8 cellular contexts compared by ENCODE assay signal in genomic region chrX:70476934-70477733, GRCh38. TPM values are rescaled to one million over a fixed set of nuclear protein-coding genes. Genes with fewer than 3 reads are reported as not detected.
DNase-seq lines count a peak whose midpoint lies in the region; ATAC-seq and TF ChIP-seq lines count a peak whose summit lies in the region.

No MANE protein-coding gene starts in this region.

- CTCF ChIA-PET in PC-9 (lab: Charles Lee), result interaction anchor here (0.5 kb wide), 1 partner anchor 179 kb away, joined by 3 read pairs; no protein-coding TSS in a partner anchor
- CTCF ChIA-PET in activated CD8-positive, alpha-beta T cell treated with anti-CD3 and anti-CD28 coated beads for 36 hours (lab: Charles Lee), result no interaction called here

- H3K9me2 ChIP-seq in PC-9 (ENCODE audit: insufficient read depth), result no peaks in the 10 kb centered on the region

- H3K79me2 ChIP-seq in PC-9 (ENCODE audit: low read depth), result peaks cover 65% of the 10 kb centered on the region

- peaks cover 7% of the 10 kb centered on the region; the same call in 1 of the 2 replicates for H4K20me1 ChIP-seq in PC-9 (ENCODE audit: insufficient read depth)

- H3K4me1 ChIP-seq in PC-9 (replicated peaks; ENCODE audit: insufficient read depth), result peaks cover 56% of the 10 kb centered on the region
- peaks cover 6% of the 10 kb centered on the region for H3K4me1 ChIP-seq in psoas muscle

- H3K27ac ChIP-seq in PC-9, result peak overlapping the region; percentile 76
- H3K27ac ChIP-seq in psoas muscle, result no peak overlapping the region

- H3K27ac Mint-ChIP-seq in activated CD8-positive, alpha-beta T cell treated with anti-CD3 and anti-CD28 coated beads for 36 hours, result no peak overlapping the region

- BruUV-seq in PC-9 (replicated peaks; lab: Mats Ljungman, UMichigan), result no TSS peak

- WGBS in psoas muscle, 3 donors, result 51 to 61% (median 52%) methylated on average over 13 of the region's 13 CpGs

- POLR2A ChIA-PET in PC-9 (lab: Charles Lee; ENCODE audit: unreplicated experiment), result interaction anchor here (0.6 to 0.7 kb wide), 2 partner anchors 21 to 47 kb away, joined by 3 to 5 read pairs; no protein-coding TSS in a partner anchor
- POLR2A ChIA-PET in activated CD8-positive, alpha-beta T cell treated with anti-CD3 and anti-CD28 coated beads for 36 hours (lab: Charles Lee), result no interaction called here

- H3K36me3 Mint-ChIP-seq in activated CD8-positive, alpha-beta T cell treated with anti-CD3 and anti-CD28 coated beads for 36 hours (ENCODE audit: low read depth), result peaks cover 3% of the 10 kb centered on the region

- no peaks in the 10 kb centered on the region for H3K9me3 Mint-ChIP-seq in activated CD8-positive, alpha-beta T cell treated with anti-CD3 and anti-CD28 coated beads for 36 hours

- peaks cover 35% of the 10 kb centered on the region; the same call in 1 of the 2 replicates for H3F3A ChIP-seq in PC-9 (ENCODE audit: insufficient read depth, low read depth)

- H3K27me3 ChIP-seq in PC-9 (ENCODE audit: insufficient read depth, low read depth) (no peaks in the 10 kb centered on the region), psoas muscle (ENCODE audit: insufficient read depth in 3 of 3, low read length in 2 of 3) (peaks cover 0 to 16% (median 0%) of the 10 kb centered on the region in 3 donors)

- peak overlapping the region; percentile 70 for H3K4me2 ChIP-seq in PC-9

- ATAC-seq in psoas muscle (peak in 3 of 4 donors; percentile 10 to 50 (median 38)), GM18502 (IDR thresholded peaks at IDR 0.05; ENCODE audit: poor library complexity, unreplicated experiment) (no peak), HG03469 (IDR thresholded peaks at IDR 0.05; ENCODE audit: unreplicated experiment) (no peak)
- ATAC-seq in activated CD8-positive, alpha-beta T cell treated with anti-CD3 and anti-CD28 coated beads for 36 hours, result no peak

- peaks cover 7% of the 10 kb centered on the region for H3K4me1 Mint-ChIP-seq in activated CD8-positive, alpha-beta T cell treated with anti-CD3 and anti-CD28 coated beads for 36 hours (ENCODE audit: low read depth)

- H3K9me3 ChIP-seq in PC-9 (ENCODE audit: insufficient read depth, low read depth) (no peaks in the 10 kb centered on the region), psoas muscle (no peaks in the 10 kb centered on the region)

- no peak for TF ChIP-seq CTCF in PC-9 (conservative IDR thresholded peaks at IDR 0.05)
- TF ChIP-seq CTCF in fibroblast of pulmonary artery (IDR thresholded peaks at IDR 0.05; ENCODE audit: low read length, missing control alignments), result no peak
- no peak for TF ChIP-seq CTCF in psoas muscle (IDR thresholded peaks at IDR 0.05)
- no peak for TF ChIP-seq CTCF in activated CD8-positive, alpha-beta T cell treated with anti-CD3 and anti-CD28 coated beads for 36 hours (IDR thresholded peaks at IDR 0.05)

- H3K27me3 Mint-ChIP-seq in activated CD8-positive, alpha-beta T cell treated with anti-CD3 and anti-CD28 coated beads for 36 hours, result no peaks in the 10 kb centered on the region

- H3K4me3 ChIP-seq in PC-9 (peak overlapping the region; percentile 32; the same call in 1 of the 2 replicates), fibroblast of pulmonary artery (replicated peaks; ENCODE audit: low read depth, low read length) (no peak overlapping the region), psoas muscle (no peak overlapping the region)

- DNase-seq in HCEC 1CT, result peak; percentile 73
- peak; percentile 55 to 79 for DNase-seq in PC-9
- peak; percentile 49 for DNase-seq in fibroblast of pulmonary artery (ENCODE audit: low read depth)
- peak in 1 of 2 donors; percentile 19 for DNase-seq in psoas muscle
- no peak for DNase-seq in activated CD8-positive, alpha-beta T cell treated with anti-CD3 and anti-CD28 coated beads for 36 hours
- no peak for DNase-seq in NCI-H1436 (lab: John Stamatoyannopoulos, UW)

- 0 out of 2 replicates have a peak overlapping the region, but pooled peaks have one; percentile 29 for H2AFZ ChIP-seq in PC-9

- no peak overlapping the region for H3K4me3 Mint-ChIP-seq in activated CD8-positive, alpha-beta T cell treated with anti-CD3 and anti-CD28 coated beads for 36 hours

- no peaks in the 10 kb centered on the region for H3K36me3 ChIP-seq in PC-9 (ENCODE audit: low read depth)
- no peaks in the 10 kb centered on the region for H3K36me3 ChIP-seq in psoas muscle (ENCODE audit: insufficient read depth in 1 of 2, low read depth in 1 of 2)

- intact Hi-C loops in PC-9 (cut with micrococcal nuclease; ENCODE audit: unreplicated experiment), result no loop called here
- intact Hi-C loops in psoas muscle (cut with DNase I), result no loop called here
- intact Hi-C loops in activated CD8-positive, alpha-beta T cell treated with anti-CD3 and anti-CD28 coated beads for 36 hours (cut with micrococcal nuclease), result no loop called here

RNA-seq across cellular contexts. Expression of gene DLG3, which starts 32.5 kb away (rescaled TPM):
- 55.6 and 61.1 TPM in 2 replicates for total RNA-seq in PC-9 (2021)
- 1 to 10 TPM; 1.2 to 1.6 (median 1.4) TPM for total RNA-seq in psoas muscle
- 1 to 10 TPM in 1 of 3 donors, under 1 TPM in 2; 0.27 to 1.4 (median 0.52) TPM for polyA plus RNA-seq in psoas muscle
- 10 to 100 TPM; 24.8 to 27.3 TPM for total RNA-seq in activated CD8-positive, alpha-beta T cell treated with anti-CD3 and anti-CD28 coated beads for 36 hours

RNA-seq across cellular contexts. Expression of gene GDPD2, which starts 54.0 kb away (rescaled TPM):
- total RNA-seq in PC-9 (2021) (0.44 TPM in 1 of 2 replicates, not detected in the other), psoas muscle (not detected)
- under 1 TPM in 1 of 3 donors, not detected in 2; 0.01 TPM for polyA plus RNA-seq in psoas muscle
- total RNA-seq in activated CD8-positive, alpha-beta T cell treated with anti-CD3 and anti-CD28 coated beads for 36 hours, result not detected

Comparison
In these comparisons a context has a peak if more than half of its experiments do, and no peak if none do; other contexts are left out.
1. DNase-seq: peak in HCEC 1CT (single experiment), PC-9 (2 of 2) and fibroblast of pulmonary artery (single experiment); none in activated CD8-positive, alpha-beta T cell treated with anti-CD3 and anti-CD28 coated beads for 36 hours (single experiment) and NCI-H1436 (single experiment).
2. ATAC-seq: peak in psoas muscle (3 of 4); none in activated CD8-positive, alpha-beta T cell treated with anti-CD3 and anti-CD28 coated beads for 36 hours (single experiment), GM18502 (single experiment) and HG03469 (single experiment).
3. RNA of gene DLG3, which starts 32.5 kb away (total RNA-seq): 55.6 to 61.1 TPM in PC-9 and 24.8 to 27.3 TPM in activated CD8-positive, alpha-beta T cell treated with anti-CD3 and anti-CD28 coated beads for 36 hours; 1.2 to 1.6 TPM in psoas muscle; every median in the first group is over 4 times any median in the second.